Comparison of ENCODE assay signal across 17 cellular contexts in genomic region chr11:44178381-44178780, GRCh38.
DNase-seq lines count a peak whose midpoint lies in the region; FAIRE-seq and TF ChIP-seq lines count a peak whose summit lies in the region.
"Had no signal": no experiment of that assay in that cellular context is flagged by ENCODE, and none has a peak within 500 bp of the region (broad histone marks: within the 10 kb centered on the region; RNA-seq: fewer than 3 reads in every experiment).

No MANE protein-coding gene starts in this region.

- FAIRE-seq in H54 (lab: Jason Lieb, UNC) = peak; percentile 20
- no peak for FAIRE-seq in RCC 7860 (lab: Jason Lieb, UNC)
- FAIRE-seq: GM12891, small intestine had no signal

- H3K9ac ChIP-seq in SK-N-MC (ENCODE audit: insufficient read length) = no peak overlapping the region

- H4K20me1 ChIP-seq in OCI-LY7 (ENCODE audit: insufficient read depth, low read length) = no peaks in the 10 kb centered on the region; the same call in 1 of the 2 replicates

- H3K36me3 ChIP-seq in SK-N-MC (ENCODE audit: insufficient read depth, low read length) (no peaks in the 10 kb centered on the region), OCI-LY7 (ENCODE audit: insufficient read depth, low read length) (no peaks in the 10 kb centered on the region)

- intact Hi-C loops in OCI-LY7 (cut with micrococcal nuclease; ENCODE audit: unreplicated experiment) = no loop called here

- DNase-seq in H54 (ENCODE audit: insufficient read length, low spot score) = no peak
- DNase-seq in SK-N-MC (ENCODE audit: low read depth, low spot score) = no peak
- peak; percentile 71 for DNase-seq in fibroblast of villous mesenchyme (ENCODE audit: low read depth)
- DNase-seq in skeletal muscle cell (ENCODE audit: low read depth) = peak; percentile 41
- no peak for DNase-seq in NCI-H2107 treated with DMSO at 0.1 percent for 48 hours (lab: John Stamatoyannopoulos, UW; ENCODE audit: unreplicated experiment)
- no peak for DNase-seq in OCI-LY7 (ENCODE audit: low spot score)
- no peak for DNase-seq in RCC 7860 (ENCODE audit: low spot score)
- DNase-seq: activated CD8-positive, alpha-beta T cell treated with anti-CD3 and anti-CD28 coated beads for 36 hours; activated gamma-delta T cell treated with Interleukin-2 at 50 U/mL for 16 hours; central memory CD4-positive, alpha-beta T cell; DMS153; GOT3; NCI-H1694; small intestine; testis had no signal

- H3K4me1 ChIP-seq in OCI-LY7 (ENCODE audit: insufficient read depth, low read length, poor library complexity, severe bottlenecking) = no peaks in the 10 kb centered on the region
- H3K4me1 ChIP-seq: testis had no signal

- TF ChIP-seq POLR2A in H54 (IDR thresholded peaks at IDR 0.05; ENCODE audit: low read depth, low read length) = no peak

- H2AFZ ChIP-seq in OCI-LY7 (ENCODE audit: low read length) = no peak overlapping the region

- H3K4me3 ChIP-seq in SK-N-MC (peak overlapping the region; percentile 50; the same call in 1 of the 2 replicates), fibroblast of villous mesenchyme (ENCODE audit: low read depth, low read length) (no peak overlapping the region), skeletal muscle cell (ENCODE audit: low read depth, low read length) (no peak overlapping the region), OCI-LY7 (ENCODE audit: low read depth, low read length, poor library complexity, severe bottlenecking) (no peak overlapping the region)
- H3K4me3 ChIP-seq: testis had no signal

- H3K9me3 ChIP-seq in SK-N-MC (ENCODE audit: low read depth, low read length) (no peaks in the 10 kb centered on the region), OCI-LY7 (ENCODE audit: low read length) (no peaks in the 10 kb centered on the region)
- H3K9me3 ChIP-seq: testis had no signal

- peak overlapping the region; percentile 91 for H3K27ac ChIP-seq in SK-N-MC
- H3K27ac ChIP-seq in OCI-LY7 (ENCODE audit: low read depth, low read length, poor library complexity, severe bottlenecking) = no peak overlapping the region
- H3K27ac ChIP-seq: epithelial cell of prostate, testis had no signal

- no peaks in the 10 kb centered on the region for H3K79me2 ChIP-seq in OCI-LY7 (ENCODE audit: insufficient read depth, low read depth, low read length)

- H3K4me2 ChIP-seq in OCI-LY7 (ENCODE audit: low read length) = no peak overlapping the region

- CTCF ChIA-PET in OCI-LY7 (lab: Charles Lee; ENCODE audit: unreplicated experiment) = no interaction called here

- no TSS peak for BruUV-seq in OCI-LY7 (replicated peaks; lab: Mats Ljungman, UMichigan)

- POLR2A ChIA-PET in OCI-LY7 (lab: Charles Lee) = interaction anchor here (0.7 to 2.5 kb wide), 2 partner anchors 8 to 19 kb away, joined by 3 to 9 read pairs; no protein-coding TSS in a partner anchor

- TF ChIP-seq CTCF in fibroblast of villous mesenchyme (IDR thresholded peaks at IDR 0.05; ENCODE audit: insufficient read depth, low read depth, low read length) (peak; percentile 14), OCI-LY7 (conservative IDR thresholded peaks at IDR 0.05; ENCODE audit: low read length) (no peak)

- H3K9me2 ChIP-seq in OCI-LY7 (ENCODE audit: insufficient read depth, low read length) = no peaks in the 10 kb centered on the region

Comparison
In these comparisons a context has a peak if more than half of its experiments do, and no peak if none do; other contexts are left out.
1. DNase-seq: peak in fibroblast of villous mesenchyme (single experiment) and skeletal muscle cell (single experiment); none in H54 (single experiment), SK-N-MC (single experiment), NCI-H2107 treated with DMSO at 0.1 percent for 48 hours (single experiment), OCI-LY7 (single experiment) and RCC 7860 (single experiment).